26 cellular contexts compared by ENCODE assay signal in genomic region chr11:69022268-69022667, GRCh38. TPM values are rescaled to one million over a fixed set of nuclear protein-coding genes. Genes with fewer than 3 reads are reported as not detected.
"Had no signal": no experiment of that assay in that cellular context is flagged by ENCODE, and none has a peak within 500 bp of the region (broad histone marks: within the 10 kb centered on the region; RNA-seq: fewer than 3 reads in every experiment).

No MANE protein-coding gene starts in this region.

- H3K36me3 ChIP-seq: brain microvascular endothelial cell, gastrocnemius medialis, heart left ventricle, prostate gland, tibial nerve had no signal

- H3K4me3 Mint-ChIP-seq: activated B cell treated with CpG ODN at 0.5 μM for 24 hours; activated CD4-positive, alpha-beta memory T cell treated with anti-CD3 and anti-CD28 coated beads for 36 hours; endodermal cell; naive B cell; neural crest cell; stimulated activated naive B cell treated with anti-CD40 and anti-IgM and Interleukin-4, amounts not matched to agents 10 μg/mL and 1 μg/mL and 100 μg/mL, for 72 hours; T-cell had no signal

- H3K27me3 ChIP-seq: brain microvascular endothelial cell, gastrocnemius medialis, heart left ventricle, tibial nerve had no signal

- DNase-seq: activated B cell treated with CpG ODN at 0.5 μM for 24 hours; activated CD4-positive, alpha-beta memory T cell treated with anti-CD3 and anti-CD28 coated beads for 36 hours; activated CD4-positive, alpha-beta T cell treated with anti-CD3 and anti-CD28 coated beads for 4 hours; activated naive CD4-positive, alpha-beta T cell; activated T-cell treated with anti-CD3 and anti-CD28 coated beads for 4 hours; anterior cingulate cortex; brain microvascular endothelial cell; central memory CD4-positive, alpha-beta T cell; endodermal cell; gastrocnemius medialis; kidney glomerular epithelial cell; mesenchymal stem cell; mucosa of descending colon; naive B cell; right cardiac atrium; stimulated activated CD4-positive, alpha-beta T cell treated with anti-CD3 and anti-CD28 coated beads, Interleukin-4, amount 100 ng/mL, for 4 hours; stimulated activated naive B cell treated with anti-CD40 and anti-IgM and Interleukin-4, amounts not matched to agents 10 μg/mL and 1 μg/mL and 100 μg/mL, for 72 hours; T-cell had no signal

- ATAC-seq: gastrocnemius medialis; mucosa of descending colon; stimulated activated naive B cell treated with anti-CD40 and anti-IgM and Interleukin-4, amounts not matched to agents 10 μg/mL and 1 μg/mL and 100 μg/mL, for 72 hours; T-cell had no signal

- H3K27ac Mint-ChIP-seq: activated B cell treated with CpG ODN at 0.5 μM for 24 hours; activated CD4-positive, alpha-beta memory T cell treated with anti-CD3 and anti-CD28 coated beads for 36 hours; endodermal cell; naive B cell; stimulated activated naive B cell treated with anti-CD40 and anti-IgM and Interleukin-4, amounts not matched to agents 10 μg/mL and 1 μg/mL and 100 μg/mL, for 72 hours; T-cell had no signal

- H3K9me3 ChIP-seq: gastrocnemius medialis, heart left ventricle, mucosa of descending colon, prostate gland, tibial nerve had no signal

- H3K4me1 ChIP-seq: gastrocnemius medialis, prostate gland, tibial nerve had no signal

- H3K36me3 Mint-ChIP-seq: activated CD4-positive, alpha-beta memory T cell treated with anti-CD3 and anti-CD28 coated beads for 36 hours; naive B cell; stimulated activated naive B cell treated with anti-CD40 and anti-IgM and Interleukin-4, amounts not matched to agents 10 μg/mL and 1 μg/mL and 100 μg/mL, for 72 hours; T-cell had no signal

- H3K4me1 Mint-ChIP-seq: activated B cell treated with CpG ODN at 0.5 μM for 24 hours; endodermal cell; naive B cell; neural crest cell; stimulated activated naive B cell treated with anti-CD40 and anti-IgM and Interleukin-4, amounts not matched to agents 10 μg/mL and 1 μg/mL and 100 μg/mL, for 72 hours; T-cell had no signal

- H3K27me3 Mint-ChIP-seq: activated CD4-positive, alpha-beta memory T cell treated with anti-CD3 and anti-CD28 coated beads for 36 hours had no signal

- H3K27ac ChIP-seq: brain microvascular endothelial cell, gastrocnemius medialis, heart left ventricle, prostate gland, tibial nerve had no signal

- H3K4me3 ChIP-seq: gastrocnemius medialis, heart left ventricle, mucosa of descending colon, prostate gland, tibial nerve had no signal

- H3K9me3 Mint-ChIP-seq: activated B cell treated with CpG ODN at 0.5 μM for 24 hours; activated CD4-positive, alpha-beta memory T cell treated with anti-CD3 and anti-CD28 coated beads for 36 hours; endodermal cell; neural crest cell; stimulated activated naive B cell treated with anti-CD40 and anti-IgM and Interleukin-4, amounts not matched to agents 10 μg/mL and 1 μg/mL and 100 μg/mL, for 72 hours; T-cell had no signal

RNA-seq across cellular contexts. Expression of gene MRGPRF, which starts 9.2 kb away (rescaled TPM):
- total RNA-seq: activated B cell treated with CpG ODN at 0.5 μM for 24 hours; activated CD4-positive, alpha-beta memory T cell treated with anti-CD3 and anti-CD28 coated beads for 36 hours; T-cell had no signal

RNA-seq across cellular contexts. Expression of gene MRGPRD, which starts 41.5 kb away (rescaled TPM):
- total RNA-seq: activated B cell treated with CpG ODN at 0.5 μM for 24 hours; activated CD4-positive, alpha-beta memory T cell treated with anti-CD3 and anti-CD28 coated beads for 36 hours; endodermal cell; epithelial cell of proximal tubule; fibroblast of lung; gastrocnemius medialis; heart left ventricle; lower leg skin; neural crest cell; osteocyte; prostate gland; right cardiac atrium; T-cell; tibial nerve had no signal
